In the genomic region with DNA sequence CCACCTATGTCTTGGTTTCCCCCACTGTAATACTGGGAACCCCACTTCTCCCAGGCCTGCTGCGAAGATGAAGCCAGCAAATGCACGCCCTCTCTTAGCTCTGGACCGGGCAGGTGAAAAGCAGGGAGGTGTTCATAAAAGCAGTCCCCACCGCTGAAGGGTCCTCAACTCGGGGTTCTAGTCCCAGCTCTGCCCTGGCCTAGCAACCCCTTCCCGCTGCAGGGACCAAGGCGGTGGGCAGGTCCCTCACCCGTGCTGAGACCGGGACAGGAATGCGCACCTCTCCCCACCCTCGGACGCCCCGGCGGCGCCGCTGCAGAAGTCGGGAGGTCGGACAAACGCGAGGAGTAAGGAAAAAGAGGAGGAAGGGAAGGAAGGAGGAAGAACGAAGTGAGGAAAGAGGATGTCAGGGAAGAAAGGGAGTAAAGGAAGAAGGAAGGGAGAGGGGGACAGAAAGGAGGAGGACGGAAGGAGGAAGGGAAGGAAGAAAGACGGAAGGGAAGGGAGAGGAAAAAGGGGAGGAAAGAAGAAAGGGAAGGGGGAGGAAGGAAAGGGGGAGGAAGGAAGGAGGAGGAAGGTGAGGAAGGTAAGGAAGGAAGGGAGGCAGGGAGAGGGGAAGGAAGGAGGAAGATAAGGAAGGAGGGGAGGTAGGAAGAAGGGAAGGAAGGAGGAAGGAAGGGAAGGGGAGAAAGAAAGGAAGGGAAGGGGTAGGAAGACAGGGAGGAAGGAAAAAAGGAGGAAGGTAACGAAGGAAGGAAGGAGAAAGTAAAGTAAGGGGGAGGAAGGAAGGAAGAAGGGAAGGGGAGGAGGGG, we compare ENCODE assay signal across 1 cellular context.
TF ChIP-seq lines count a peak whose summit lies in the region.

No MANE protein-coding gene starts in this region.

TF ChIP-seq in K562, 482 proteins besides CTCF, POLR2A, EP300 and RAD21 (continued from another document and continues in another):
- TF ChIP-seq, protein P1, sequence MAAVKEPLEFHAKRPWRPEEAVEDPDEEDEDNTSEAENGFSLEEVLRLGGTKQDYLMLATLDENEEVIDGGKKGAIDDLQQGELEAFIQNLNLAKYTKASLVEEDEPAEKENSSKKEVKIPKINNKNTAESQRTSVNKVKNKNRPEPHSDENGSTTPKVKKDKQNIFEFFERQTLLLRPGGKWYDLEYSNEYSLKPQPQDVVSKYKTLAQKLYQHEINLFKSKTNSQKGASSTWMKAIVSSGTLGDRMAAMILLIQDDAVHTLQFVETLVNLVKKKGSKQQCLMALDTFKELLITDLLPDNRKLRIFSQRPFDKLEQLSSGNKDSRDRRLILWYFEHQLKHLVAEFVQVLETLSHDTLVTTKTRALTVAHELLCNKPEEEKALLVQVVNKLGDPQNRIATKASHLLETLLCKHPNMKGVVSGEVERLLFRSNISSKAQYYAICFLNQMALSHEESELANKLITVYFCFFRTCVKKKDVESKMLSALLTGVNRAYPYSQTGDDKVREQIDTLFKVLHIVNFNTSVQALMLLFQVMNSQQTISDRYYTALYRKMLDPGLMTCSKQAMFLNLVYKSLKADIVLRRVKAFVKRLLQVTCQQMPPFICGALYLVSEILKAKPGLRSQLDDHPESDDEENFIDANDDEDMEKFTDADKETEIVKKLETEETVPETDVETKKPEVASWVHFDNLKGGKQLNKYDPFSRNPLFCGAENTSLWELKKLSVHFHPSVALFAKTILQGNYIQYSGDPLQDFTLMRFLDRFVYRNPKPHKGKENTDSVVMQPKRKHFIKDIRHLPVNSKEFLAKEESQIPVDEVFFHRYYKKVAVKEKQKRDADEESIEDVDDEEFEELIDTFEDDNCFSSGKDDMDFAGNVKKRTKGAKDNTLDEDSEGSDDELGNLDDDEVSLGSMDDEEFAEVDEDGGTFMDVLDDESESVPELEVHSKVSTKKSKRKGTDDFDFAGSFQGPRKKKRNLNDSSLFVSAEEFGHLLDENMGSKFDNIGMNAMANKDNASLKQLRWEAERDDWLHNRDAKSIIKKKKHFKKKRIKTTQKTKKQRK (IDR thresholded peaks at IDR 0.05; ENCODE audit: borderline replicate concordance, low read depth, low read length), result no peak
- TF ChIP-seq MCM3 (IDR thresholded peaks at IDR 0.05), result no peak
- no peak for TF ChIP-seq TCF3 (CRISPR knock-in tag; IDR thresholded peaks at IDR 0.05)
- no peak for TF ChIP-seq KHSRP (IDR thresholded peaks at IDR 0.05)
- peak; percentile 60; the same call in 1 of the 2 replicates for TF ChIP-seq SMARCA5 (IDR thresholded peaks at IDR 0.05)
- TF ChIP-seq, protein P2, sequence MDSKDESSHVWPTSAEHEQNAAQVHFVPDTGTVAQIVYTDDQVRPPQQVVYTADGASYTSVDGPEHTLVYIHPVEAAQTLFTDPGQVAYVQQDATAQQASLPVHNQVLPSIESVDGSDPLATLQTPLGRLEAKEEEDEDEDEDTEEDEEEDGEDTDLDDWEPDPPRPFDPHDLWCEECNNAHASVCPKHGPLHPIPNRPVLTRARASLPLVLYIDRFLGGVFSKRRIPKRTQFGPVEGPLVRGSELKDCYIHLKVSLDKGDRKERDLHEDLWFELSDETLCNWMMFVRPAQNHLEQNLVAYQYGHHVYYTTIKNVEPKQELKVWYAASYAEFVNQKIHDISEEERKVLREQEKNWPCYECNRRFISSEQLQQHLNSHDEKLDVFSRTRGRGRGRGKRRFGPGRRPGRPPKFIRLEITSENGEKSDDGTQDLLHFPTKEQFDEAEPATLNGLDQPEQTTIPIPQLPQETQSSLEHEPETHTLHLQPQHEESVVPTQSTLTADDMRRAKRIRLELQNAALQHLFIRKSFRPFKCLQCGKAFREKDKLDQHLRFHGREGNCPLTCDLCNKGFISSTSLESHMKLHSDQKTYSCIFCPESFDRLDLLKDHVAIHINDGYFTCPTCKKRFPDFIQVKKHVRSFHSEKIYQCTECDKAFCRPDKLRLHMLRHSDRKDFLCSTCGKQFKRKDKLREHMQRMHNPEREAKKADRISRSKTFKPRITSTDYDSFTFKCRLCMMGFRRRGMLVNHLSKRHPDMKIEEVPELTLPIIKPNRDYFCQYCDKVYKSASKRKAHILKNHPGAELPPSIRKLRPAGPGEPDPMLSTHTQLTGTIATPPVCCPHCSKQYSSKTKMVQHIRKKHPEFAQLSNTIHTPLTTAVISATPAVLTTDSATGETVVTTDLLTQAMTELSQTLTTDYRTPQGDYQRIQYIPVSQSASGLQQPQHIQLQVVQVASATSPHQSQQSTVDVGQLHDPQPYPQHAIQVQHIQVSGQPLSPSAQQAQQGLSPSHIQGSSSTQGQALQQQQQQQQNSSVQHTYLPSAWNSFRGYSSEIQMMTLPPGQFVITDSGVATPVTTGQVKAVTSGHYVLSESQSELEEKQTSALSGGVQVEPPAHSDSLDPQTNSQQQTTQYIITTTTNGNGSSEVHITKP (IDR thresholded peaks at IDR 0.05; ENCODE audit: partially characterized antibody), result peak; percentile 24
- TF ChIP-seq SIRT6 (IDR thresholded peaks at IDR 0.05; ENCODE audit: low read depth, low read length), result no peak
- TF ChIP-seq, protein P3, sequence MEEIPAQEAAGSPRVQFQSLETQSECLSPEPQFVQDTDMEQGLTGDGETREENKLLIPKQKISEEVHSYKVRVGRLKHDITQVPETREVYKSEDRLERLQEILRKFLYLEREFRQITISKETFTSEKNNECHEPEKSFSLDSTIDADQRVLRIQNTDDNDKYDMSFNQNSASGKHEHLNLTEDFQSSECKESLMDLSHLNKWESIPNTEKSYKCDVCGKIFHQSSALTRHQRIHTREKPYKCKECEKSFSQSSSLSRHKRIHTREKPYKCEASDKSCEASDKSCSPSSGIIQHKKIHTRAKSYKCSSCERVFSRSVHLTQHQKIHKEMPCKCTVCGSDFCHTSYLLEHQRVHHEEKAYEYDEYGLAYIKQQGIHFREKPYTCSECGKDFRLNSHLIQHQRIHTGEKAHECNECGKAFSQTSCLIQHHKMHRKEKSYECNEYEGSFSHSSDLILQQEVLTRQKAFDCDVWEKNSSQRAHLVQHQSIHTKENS (CRISPR knock-in tag; IDR thresholded peaks at IDR 0.05), result no peak
- TF ChIP-seq CC2D1A (IDR thresholded peaks at IDR 0.05), result 0 out of 2 replicates have a peak, but pooled peaks have one; percentile 29
- TF ChIP-seq, protein P4, sequence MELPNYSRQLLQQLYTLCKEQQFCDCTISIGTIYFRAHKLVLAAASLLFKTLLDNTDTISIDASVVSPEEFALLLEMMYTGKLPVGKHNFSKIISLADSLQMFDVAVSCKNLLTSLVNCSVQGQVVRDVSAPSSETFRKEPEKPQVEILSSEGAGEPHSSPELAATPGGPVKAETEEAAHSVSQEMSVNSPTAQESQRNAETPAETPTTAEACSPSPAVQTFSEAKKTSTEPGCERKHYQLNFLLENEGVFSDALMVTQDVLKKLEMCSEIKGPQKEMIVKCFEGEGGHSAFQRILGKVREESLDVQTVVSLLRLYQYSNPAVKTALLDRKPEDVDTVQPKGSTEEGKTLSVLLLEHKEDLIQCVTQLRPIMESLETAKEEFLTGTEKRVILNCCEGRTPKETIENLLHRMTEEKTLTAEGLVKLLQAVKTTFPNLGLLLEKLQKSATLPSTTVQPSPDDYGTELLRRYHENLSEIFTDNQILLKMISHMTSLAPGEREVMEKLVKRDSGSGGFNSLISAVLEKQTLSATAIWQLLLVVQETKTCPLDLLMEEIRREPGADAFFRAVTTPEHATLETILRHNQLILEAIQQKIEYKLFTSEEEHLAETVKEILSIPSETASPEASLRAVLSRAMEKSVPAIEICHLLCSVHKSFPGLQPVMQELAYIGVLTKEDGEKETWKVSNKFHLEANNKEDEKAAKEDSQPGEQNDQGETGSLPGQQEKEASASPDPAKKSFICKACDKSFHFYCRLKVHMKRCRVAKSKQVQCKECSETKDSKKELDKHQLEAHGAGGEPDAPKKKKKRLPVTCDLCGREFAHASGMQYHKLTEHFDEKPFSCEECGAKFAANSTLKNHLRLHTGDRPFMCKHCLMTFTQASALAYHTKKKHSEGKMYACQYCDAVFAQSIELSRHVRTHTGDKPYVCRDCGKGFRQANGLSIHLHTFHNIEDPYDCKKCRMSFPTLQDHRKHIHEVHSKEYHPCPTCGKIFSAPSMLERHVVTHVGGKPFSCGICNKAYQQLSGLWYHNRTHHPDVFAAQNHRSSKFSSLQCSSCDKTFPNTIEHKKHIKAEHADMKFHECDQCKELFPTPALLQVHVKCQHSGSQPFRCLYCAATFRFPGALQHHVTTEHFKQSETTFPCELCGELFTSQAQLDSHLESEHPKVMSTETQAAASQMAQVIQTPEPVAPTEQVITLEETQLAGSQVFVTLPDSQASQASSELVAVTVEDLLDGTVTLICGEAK (IDR thresholded peaks at IDR 0.05), result peak; percentile 68
- TF ChIP-seq, protein P4 (CRISPR knock-in tag; IDR thresholded peaks at IDR 0.05), result no peak
- TF ChIP-seq, protein P5, sequence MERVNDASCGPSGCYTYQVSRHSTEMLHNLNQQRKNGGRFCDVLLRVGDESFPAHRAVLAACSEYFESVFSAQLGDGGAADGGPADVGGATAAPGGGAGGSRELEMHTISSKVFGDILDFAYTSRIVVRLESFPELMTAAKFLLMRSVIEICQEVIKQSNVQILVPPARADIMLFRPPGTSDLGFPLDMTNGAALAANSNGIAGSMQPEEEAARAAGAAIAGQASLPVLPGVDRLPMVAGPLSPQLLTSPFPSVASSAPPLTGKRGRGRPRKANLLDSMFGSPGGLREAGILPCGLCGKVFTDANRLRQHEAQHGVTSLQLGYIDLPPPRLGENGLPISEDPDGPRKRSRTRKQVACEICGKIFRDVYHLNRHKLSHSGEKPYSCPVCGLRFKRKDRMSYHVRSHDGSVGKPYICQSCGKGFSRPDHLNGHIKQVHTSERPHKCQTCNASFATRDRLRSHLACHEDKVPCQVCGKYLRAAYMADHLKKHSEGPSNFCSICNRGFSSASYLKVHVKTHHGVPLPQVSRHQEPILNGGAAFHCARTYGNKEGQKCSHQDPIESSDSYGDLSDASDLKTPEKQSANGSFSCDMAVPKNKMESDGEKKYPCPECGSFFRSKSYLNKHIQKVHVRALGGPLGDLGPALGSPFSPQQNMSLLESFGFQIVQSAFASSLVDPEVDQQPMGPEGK (CRISPR knock-in tag; IDR thresholded peaks at IDR 0.05; ENCODE audit: borderline replicate concordance), result no peak
- TF ChIP-seq MEF2D (tag; conservative IDR thresholded peaks at IDR 0.05; ENCODE audit: low read depth), result peak; percentile 54; the same call in 1 of the 2 replicates
- TF ChIP-seq POLR2B (IDR thresholded peaks at IDR 0.05; ENCODE audit: low read depth, partially characterized antibody), result no peak
- no peak for TF ChIP-seq JUN (IDR thresholded peaks at IDR 0.05; ENCODE audit: borderline replicate concordance, low read depth, low read length)
- TF ChIP-seq JUN (CRISPR knock-in tag; IDR thresholded peaks at IDR 0.05; ENCODE audit: borderline replicate concordance), result no peak
- TF ChIP-seq, protein P6, sequence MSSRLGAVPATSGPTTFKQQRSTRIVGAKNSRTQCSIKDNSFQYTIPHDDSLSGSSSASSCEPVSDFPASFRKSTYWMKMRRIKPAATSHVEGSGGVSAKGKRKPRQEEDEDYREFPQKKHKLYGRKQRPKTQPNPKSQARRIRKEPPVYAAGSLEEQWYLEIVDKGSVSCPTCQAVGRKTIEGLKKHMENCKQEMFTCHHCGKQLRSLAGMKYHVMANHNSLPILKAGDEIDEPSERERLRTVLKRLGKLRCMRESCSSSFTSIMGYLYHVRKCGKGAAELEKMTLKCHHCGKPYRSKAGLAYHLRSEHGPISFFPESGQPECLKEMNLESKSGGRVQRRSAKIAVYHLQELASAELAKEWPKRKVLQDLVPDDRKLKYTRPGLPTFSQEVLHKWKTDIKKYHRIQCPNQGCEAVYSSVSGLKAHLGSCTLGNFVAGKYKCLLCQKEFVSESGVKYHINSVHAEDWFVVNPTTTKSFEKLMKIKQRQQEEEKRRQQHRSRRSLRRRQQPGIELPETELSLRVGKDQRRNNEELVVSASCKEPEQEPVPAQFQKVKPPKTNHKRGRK (tag; IDR thresholded peaks at IDR 0.05), result peak; percentile 100
- no peak for TF ChIP-seq ZSCAN29 (IDR thresholded peaks at IDR 0.05)
- peak; percentile 91; the same call in 1 of the 2 replicates for TF ChIP-seq LARP7 (IDR thresholded peaks at IDR 0.05)
- TF ChIP-seq FUS (optimal IDR thresholded peaks at IDR 0.05; ENCODE audit: low read depth, low read length), result no peak
- no peak for TF ChIP-seq NUFIP1 (IDR thresholded peaks at IDR 0.05; ENCODE audit: partially characterized antibody)
- no peak for TF ChIP-seq CREM (IDR thresholded peaks at IDR 0.05; ENCODE audit: low read depth)
- TF ChIP-seq FOXK2 (conservative IDR thresholded peaks at IDR 0.05 in 1 of 2, IDR thresholded peaks at IDR 0.05 in 1 of 2; ENCODE audit: low read depth in 2 of 2), result peak in 1 of 2 experiments; percentile 34; a peak in 1 of 4 replicates
- TF ChIP-seq ZNF589 (CRISPR knock-in tag; IDR thresholded peaks at IDR 0.05; ENCODE audit: low read depth), result no peak
- TF ChIP-seq, protein P7, sequence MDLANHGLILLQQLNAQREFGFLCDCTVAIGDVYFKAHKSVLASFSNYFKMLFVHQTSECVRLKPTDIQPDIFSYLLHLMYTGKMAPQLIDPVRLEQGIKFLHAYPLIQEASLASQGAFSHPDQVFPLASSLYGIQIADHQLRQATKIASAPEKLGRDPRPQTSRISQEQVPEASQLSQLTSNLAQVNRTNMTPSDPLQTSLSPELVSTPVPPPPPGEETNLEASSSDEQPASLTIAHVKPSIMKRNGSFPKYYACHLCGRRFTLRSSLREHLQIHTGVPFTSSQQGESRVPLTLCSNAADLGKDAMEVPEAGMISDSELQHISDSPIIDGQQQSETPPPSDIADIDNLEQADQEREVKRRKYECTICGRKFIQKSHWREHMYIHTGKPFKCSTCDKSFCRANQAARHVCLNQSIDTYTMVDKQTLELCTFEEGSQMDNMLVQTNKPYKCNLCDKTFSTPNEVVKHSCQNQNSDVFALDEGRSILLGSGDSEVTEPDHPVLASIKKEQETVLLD (IDR thresholded peaks at IDR 0.05), result peak; percentile 77
- no peak for TF ChIP-seq ATF7 (IDR thresholded peaks at IDR 0.05)
- TF ChIP-seq DACH1 (IDR thresholded peaks at IDR 0.05; ENCODE audit: partially characterized antibody), result no peak
